In the genomic region with DNA sequence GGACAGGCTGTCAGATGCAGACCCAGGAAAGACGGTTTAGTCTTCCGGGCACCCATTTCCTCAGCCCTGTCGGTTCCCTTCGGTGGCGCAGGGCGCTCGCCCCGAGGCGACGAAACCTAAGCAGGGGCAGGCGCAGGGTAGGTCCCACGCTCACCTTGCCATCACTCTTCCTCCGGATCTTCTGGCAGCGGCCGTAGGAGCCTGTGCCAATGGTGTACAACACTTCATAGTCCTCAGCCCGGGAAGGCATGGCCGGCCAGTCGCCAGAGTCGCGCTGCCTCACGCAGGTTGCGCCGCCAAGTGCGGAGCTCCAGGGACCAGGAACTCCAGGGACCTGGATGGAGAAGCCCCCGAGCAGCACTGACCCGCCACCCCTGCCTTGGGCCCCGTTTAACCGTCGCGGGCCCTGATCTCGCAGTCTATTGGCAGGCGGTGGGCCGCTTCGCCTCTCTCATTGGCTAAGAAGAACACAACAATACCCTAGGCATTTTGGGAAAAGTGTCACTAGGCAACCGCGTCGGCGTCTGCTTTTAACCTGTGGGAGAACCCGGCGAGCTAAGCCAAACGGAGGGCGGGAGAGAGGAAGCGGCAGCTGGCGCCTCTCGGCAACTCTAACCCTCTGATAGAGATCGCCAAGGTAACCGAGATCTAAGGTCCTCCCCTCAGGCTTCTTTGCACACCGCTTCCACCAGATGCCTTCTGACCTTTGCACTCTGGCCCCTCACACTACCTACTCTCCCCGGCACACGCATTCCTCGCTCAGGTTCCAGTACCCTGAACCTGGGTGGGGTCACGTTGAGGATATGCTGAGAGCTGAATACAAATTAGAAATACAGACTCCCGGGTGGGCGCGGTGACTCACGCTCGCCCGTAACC, we compare ENCODE assay signal across 8 cellular contexts. TPM values are rescaled to one million over a fixed set of nuclear protein-coding genes. Genes with fewer than 3 reads are reported as not detected.
A peak's percentile ranks its signal among the peaks of the same experiment; 100 is the strongest.
DNase-seq lines count a peak whose midpoint lies in the region; ATAC-seq and TF ChIP-seq lines count a peak whose summit lies in the region.

Gene NEK2 (minus strand): TSS at position 392 of the 876 bp plus-strand sequence. CDS start 142 bp downstream, at position 250.

- peak within 1 kb of the TSS; percentile 15 to 88 (median 81) for H3K27ac Mint-ChIP-seq in CD14-positive monocyte
- peak within 1 kb of the TSS; percentile 87 for H3K27ac Mint-ChIP-seq in activated CD4-positive, alpha-beta T cell treated with anti-CD3 and anti-CD28 coated beads, Interleukin-2, amount 10 ng/mL, durations not matched to agents 7 days and 5 days

- H3K4me3 ChIP-seq in liver (ENCODE audit: low read depth in 1 of 3, low read length in 3 of 3): peak within 1 kb of the TSS; percentile 60 to 67 (median 64)

- intact Hi-C loops in CD14-positive monocyte (cut with micrococcal nuclease): no loop called here

- POLR2A ChIA-PET in activated CD4-positive, alpha-beta T cell treated with anti-CD3 and anti-CD28 coated beads, Interleukin-2, amount 10 ng/mL, durations not matched to agents 7 days and 5 days (lab: Charles Lee): no interaction called here

- peak within 1 kb of the TSS; percentile 88 to 92 for H3K4me3 Mint-ChIP-seq in CD14-positive monocyte
- peak within 1 kb of the TSS; percentile 91 for H3K4me3 Mint-ChIP-seq in activated CD4-positive, alpha-beta T cell treated with anti-CD3 and anti-CD28 coated beads, Interleukin-2, amount 10 ng/mL, durations not matched to agents 7 days and 5 days

- DNase-seq in CD14-positive monocyte (ENCODE audit: low spot score) (peak; percentile 86), NCI-H526 treated with DMSO at 0.1 percent for 48 hours (lab: John Stamatoyannopoulos, UW) (peak; percentile 90), dermis microvascular lymphatic vessel endothelial cell (ENCODE audit: low read depth in 2 of 2) (peak; percentile 83 to 91)
- DNase-seq in activated CD4-positive, alpha-beta T cell treated with anti-CD3 and anti-CD28 coated beads, Interleukin-2, amount 10 ng/mL, durations not matched to agents 7 days and 5 days: peak; percentile 96
- DNase-seq in stimulated activated CD4-positive, alpha-beta T cell treated with anti-CD3 and anti-CD28 coated beads, Interleukin-4, amount 100 ng/mL, for 1 hour: peak; percentile 77

- H3K4me1 ChIP-seq in liver (ENCODE audit: control insufficient read depth in 4 of 4, insufficient read depth in 4 of 4, low read length in 3 of 4): peaks cover 3 to 14% (median 8%) of the 10 kb centered on the region in 4 donors

- H3K36me3 ChIP-seq in liver (ENCODE audit: control insufficient read depth in 4 of 4, insufficient read depth in 3 of 4, low read depth in 1 of 4, low read length in 3 of 4): no peaks in the 10 kb centered on the region

- no peak within 1 kb of the TSS for H3K9ac ChIP-seq in liver (ENCODE audit: low read depth in 1 of 2, low read length in 2 of 2)

- H3K9me3 ChIP-seq in liver (ENCODE audit: control insufficient read depth in 4 of 4, low read length in 3 of 4): no peaks in the 10 kb centered on the region

- H3K27ac ChIP-seq in liver (ENCODE audit: low read depth in 1 of 2, low read length in 2 of 2): no peak within 1 kb of the TSS

- ATAC-seq in GM19351 (IDR thresholded peaks at IDR 0.05; ENCODE audit: unreplicated experiment) (peak; percentile 92), HG03520 (IDR thresholded peaks at IDR 0.05; ENCODE audit: unreplicated experiment) (peak; percentile 93)

- peak in 1 of 2 donors; percentile 19 for TF ChIP-seq RAD21 in liver (IDR thresholded peaks at IDR 0.05)

- no peaks in the 10 kb centered on the region for H3K27me3 ChIP-seq in liver (ENCODE audit: control insufficient read depth in 4 of 4, insufficient read depth in 4 of 4, low read length in 3 of 4)

- H3K4me1 Mint-ChIP-seq in CD14-positive monocyte: peaks cover 24% of the 10 kb centered on the region
- peaks cover 41% of the 10 kb centered on the region for H3K4me1 Mint-ChIP-seq in activated CD4-positive, alpha-beta T cell treated with anti-CD3 and anti-CD28 coated beads, Interleukin-2, amount 10 ng/mL, durations not matched to agents 7 days and 5 days

- no peak for TF ChIP-seq CTCF in CD14-positive monocyte (IDR thresholded peaks at IDR 0.05)
- no peak for TF ChIP-seq CTCF in liver (IDR thresholded peaks at IDR 0.05; ENCODE audit: low read depth, low read length, missing input control)

- no peaks in the 10 kb centered on the region for H3K9me3 Mint-ChIP-seq in CD14-positive monocyte
- H3K9me3 Mint-ChIP-seq in activated CD4-positive, alpha-beta T cell treated with anti-CD3 and anti-CD28 coated beads, Interleukin-2, amount 10 ng/mL, durations not matched to agents 7 days and 5 days: no peaks in the 10 kb centered on the region

- CTCF ChIA-PET in activated CD4-positive, alpha-beta T cell treated with anti-CD3 and anti-CD28 coated beads, Interleukin-2, amount 10 ng/mL, durations not matched to agents 7 days and 5 days (lab: Charles Lee): interaction anchor here (0.9 to 3.6 kb wide), 3 partner anchors 10 to 334 kb away, joined by 3 to 15 read pairs (median 8); no protein-coding TSS in a partner anchor

- H3K36me3 Mint-ChIP-seq in CD14-positive monocyte: peaks cover 14 to 23% of the 10 kb centered on the region in 2 donors
- H3K36me3 Mint-ChIP-seq in activated CD4-positive, alpha-beta T cell treated with anti-CD3 and anti-CD28 coated beads, Interleukin-2, amount 10 ng/mL, durations not matched to agents 7 days and 5 days (ENCODE audit: low read depth): peaks cover 29% of the 10 kb centered on the region

- under 1% methylated on average over 58 of the region's 58 CpGs for WGBS in liver

- H3K27me3 Mint-ChIP-seq in CD14-positive monocyte (ENCODE audit: low read depth in 3 of 3): peaks cover 0 to 2% (median 2%) of the 10 kb centered on the region in 3 donors
- no peaks in the 10 kb centered on the region for H3K27me3 Mint-ChIP-seq in activated CD4-positive, alpha-beta T cell treated with anti-CD3 and anti-CD28 coated beads, Interleukin-2, amount 10 ng/mL, durations not matched to agents 7 days and 5 days

TF ChIP-seq in liver, 16 proteins besides CTCF, POLR2A, EP300 and RAD21 (continues in another document):
- TF ChIP-seq FOXA2 (IDR thresholded peaks at IDR 0.05) (no peak), HNF4G (IDR thresholded peaks at IDR 0.05) (peak; percentile 38), REST (IDR thresholded peaks at IDR 0.05) (no peak), YY1 (IDR thresholded peaks at IDR 0.05) (no peak), SP1 (IDR thresholded peaks at IDR 0.05) (peak; percentile 68), JUND (IDR thresholded peaks at IDR 0.05) (peak; percentile 96), HNF4A (conservative IDR thresholded peaks at IDR 0.05) (peak; percentile 82 to 85), TAF1 (conservative IDR thresholded peaks at IDR 0.05) (no peak), EGR1 (IDR thresholded peaks at IDR 0.05; ENCODE audit: low read depth in 2 of 2) (no peak), FOXA1 (IDR thresholded peaks at IDR 0.05) (no peak), RXRA (IDR thresholded peaks at IDR 0.05) (peak; percentile 75 to 76), GABPA (IDR thresholded peaks at IDR 0.05 in 1 of 2, conservative IDR thresholded peaks at IDR 0.05 in 1 of 2) (peak in 1 of 2 donors; percentile 50)
- TF ChIP-seq, protein P1, sequence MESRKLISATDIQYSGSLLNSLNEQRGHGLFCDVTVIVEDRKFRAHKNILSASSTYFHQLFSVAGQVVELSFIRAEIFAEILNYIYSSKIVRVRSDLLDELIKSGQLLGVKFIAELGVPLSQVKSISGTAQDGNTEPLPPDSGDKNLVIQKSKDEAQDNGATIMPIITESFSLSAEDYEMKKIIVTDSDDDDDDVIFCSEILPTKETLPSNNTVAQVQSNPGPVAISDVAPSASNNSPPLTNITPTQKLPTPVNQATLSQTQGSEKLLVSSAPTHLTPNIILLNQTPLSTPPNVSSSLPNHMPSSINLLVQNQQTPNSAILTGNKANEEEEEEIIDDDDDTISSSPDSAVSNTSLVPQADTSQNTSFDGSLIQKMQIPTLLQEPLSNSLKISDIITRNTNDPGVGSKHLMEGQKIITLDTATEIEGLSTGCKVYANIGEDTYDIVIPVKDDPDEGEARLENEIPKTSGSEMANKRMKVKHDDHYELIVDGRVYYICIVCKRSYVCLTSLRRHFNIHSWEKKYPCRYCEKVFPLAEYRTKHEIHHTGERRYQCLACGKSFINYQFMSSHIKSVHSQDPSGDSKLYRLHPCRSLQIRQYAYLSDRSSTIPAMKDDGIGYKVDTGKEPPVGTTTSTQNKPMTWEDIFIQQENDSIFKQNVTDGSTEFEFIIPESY (IDR thresholded peaks at IDR 0.05): no peak
- TF ChIP-seq, protein P2, sequence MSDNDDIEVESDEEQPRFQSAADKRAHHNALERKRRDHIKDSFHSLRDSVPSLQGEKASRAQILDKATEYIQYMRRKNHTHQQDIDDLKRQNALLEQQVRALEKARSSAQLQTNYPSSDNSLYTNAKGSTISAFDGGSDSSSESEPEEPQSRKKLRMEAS (IDR thresholded peaks at IDR 0.05): peak; percentile 19

RNA-seq across cellular contexts. Expression of gene NEK2, which starts in this region (rescaled TPM):
- polyA plus RNA-seq in CD14-positive monocyte (not detected), liver (1 to 10 TPM in 1 of 2 donors, under 1 TPM in 1; 0.29 to 1.3 TPM)
- 10 to 100 TPM; 49.0 to 51.9 TPM for total RNA-seq in activated CD4-positive, alpha-beta T cell treated with anti-CD3 and anti-CD28 coated beads, Interleukin-2, amount 10 ng/mL, durations not matched to agents 7 days and 5 days
- total RNA-seq in dermis microvascular lymphatic vessel endothelial cell (6.7 and 18.5 TPM in 2 replicates), liver (10 to 100 TPM in 1 of 2 donors, not detected in 1; 25.7 TPM)

Comparison
In these comparisons a context has a peak if more than half of its experiments do, and no peak if none do; other contexts are left out.
1. Peak in DNase-seq in CD14-positive monocyte; RNA of the gene not detected or under 1 TPM.